20 cellular contexts compared by ENCODE assay signal in the genomic region with DNA sequence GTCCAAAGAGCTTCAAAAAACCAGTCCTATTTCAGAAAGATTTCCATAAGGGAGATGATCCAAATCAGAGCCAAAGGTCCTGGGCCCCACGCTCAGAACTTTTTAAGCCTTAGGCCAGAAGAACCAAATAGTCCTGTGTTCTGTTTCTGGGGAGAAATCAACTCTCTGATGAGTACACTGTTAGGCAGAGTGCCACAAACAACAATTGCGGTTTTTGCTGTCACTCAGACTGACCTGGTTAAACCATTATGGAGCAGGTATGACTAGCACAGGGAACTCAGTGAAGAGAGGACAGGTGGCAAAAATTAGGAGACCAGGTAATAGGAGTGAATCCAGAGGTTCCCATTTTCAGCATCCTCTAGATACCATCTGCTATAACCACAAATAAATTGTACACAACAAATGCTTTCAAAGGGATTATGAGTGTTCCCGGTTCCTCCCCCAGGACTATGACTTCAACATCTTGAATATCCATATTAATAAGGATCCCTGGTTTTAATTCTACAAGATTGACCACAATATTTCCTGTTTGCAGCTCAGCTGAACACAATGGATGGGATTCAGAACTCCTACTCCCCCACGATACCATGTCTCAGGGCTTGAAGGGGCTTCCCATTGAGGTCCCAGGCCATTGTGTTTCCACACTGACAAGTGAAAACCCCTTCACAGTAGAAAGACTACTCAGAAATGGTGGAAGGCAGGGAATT. TPM values are rescaled to one million over a fixed set of nuclear protein-coding genes. Genes with fewer than 3 reads are reported as not detected.
DNase-seq lines count a peak whose midpoint lies in the region; ATAC-seq and TF ChIP-seq lines count a peak whose summit lies in the region.
"Had no signal": no experiment of that assay in that cellular context is flagged by ENCODE, and none has a peak within 500 bp of the region (broad histone marks: within the 10 kb centered on the region; RNA-seq: fewer than 3 reads in every experiment).

No MANE protein-coding gene starts in this region.

- H3F3A ChIP-seq in PC-3 (ENCODE audit: low read length, unreplicated experiment), result no peaks in the 10 kb centered on the region

- no peak overlapping the region for H2AFZ ChIP-seq in PC-3 (ENCODE audit: low read length)

- 48 to 62% (median 55%) methylated on average over 4 of the region's 4 CpGs for WGBS in heart left ventricle, 4 donors

- no peaks in the 10 kb centered on the region for H3K4me1 Mint-ChIP-seq in activated naive CD8-positive, alpha-beta T cell treated with anti-CD3 and anti-CD28 coated beads, Interleukin-2, amount 50 U/mL, for 24 hours
- peaks cover 8% of the 10 kb centered on the region for H3K4me1 Mint-ChIP-seq in activated CD8-positive, alpha-beta memory T cell treated with anti-CD3 and anti-CD28 coated beads, Interleukin-2, amount 10 ng/mL, durations not matched to agents 7 days and 5 days
- H3K4me1 Mint-ChIP-seq: brain had no signal

- H3K36me3 ChIP-seq in heart left ventricle, result no peaks in the 10 kb centered on the region
- no peaks in the 10 kb centered on the region for H3K36me3 ChIP-seq in PC-3 (ENCODE audit: low read depth, low read length)
- H3K36me3 ChIP-seq: SJSA1, suprapubic skin had no signal

- CTCF ChIA-PET in PC-3 (lab: Charles Lee), result no interaction called here
- CTCF ChIA-PET in activated CD8-positive, alpha-beta memory T cell treated with anti-CD3 and anti-CD28 coated beads, Interleukin-2, amount 10 ng/mL, durations not matched to agents 7 days and 5 days (lab: Charles Lee), result no interaction called here

- no peak overlapping the region for H3K9ac ChIP-seq in PC-3 (ENCODE audit: low read length)

- H3K9me3 ChIP-seq in heart left ventricle (no peaks in the 10 kb centered on the region), PC-3 (ENCODE audit: low read length) (no peaks in the 10 kb centered on the region)
- H3K9me3 ChIP-seq: SJSA1, suprapubic skin had no signal

- H3K27me3 ChIP-seq in heart left ventricle, result no peaks in the 10 kb centered on the region
- no peaks in the 10 kb centered on the region; the same call in 1 of the 2 replicates for H3K27me3 ChIP-seq in PC-3 (ENCODE audit: low read length)
- H3K27me3 ChIP-seq: SJSA1, suprapubic skin had no signal

- H3K27ac ChIP-seq in heart left ventricle, result peak overlapping the region in 6 of 12 donors; percentile 7 to 59 (median 26)
- no peak overlapping the region; the same call in 1 of the 2 replicates for H3K27ac ChIP-seq in PC-3 (ENCODE audit: low read length)
- H3K27ac ChIP-seq: SJSA1, suprapubic skin had no signal

- no peaks in the 10 kb centered on the region for H3K36me3 Mint-ChIP-seq in activated naive CD8-positive, alpha-beta T cell treated with anti-CD3 and anti-CD28 coated beads, Interleukin-2, amount 50 U/mL, for 24 hours (ENCODE audit: low read depth)
- H3K36me3 Mint-ChIP-seq in activated CD8-positive, alpha-beta memory T cell treated with anti-CD3 and anti-CD28 coated beads, Interleukin-2, amount 10 ng/mL, durations not matched to agents 7 days and 5 days, result no peaks in the 10 kb centered on the region
- H3K36me3 Mint-ChIP-seq: activated naive CD4-positive, alpha-beta T cell treated with anti-CD3 and anti-CD28 coated beads, Interleukin-2, amount 50 U/mL, for 24 hours; CD8-positive, alpha-beta T cell had no signal

- H3K4me2 ChIP-seq in PC-3 (ENCODE audit: low read length), result peak overlapping the region; percentile 27

- H4K20me1 ChIP-seq in PC-3 (ENCODE audit: low read length), result no peaks in the 10 kb centered on the region

- no TSS peak for BruUV-seq in PC-3 (replicated peaks; lab: Mats Ljungman, UMichigan)

- peak in 1 of 5 donors; percentile 17 for DNase-seq in heart left ventricle
- no peak for DNase-seq in cardiac septum (ENCODE audit: low spot score)
- peak; percentile 89 for DNase-seq in PC-3
- DNase-seq in epithelial cell of esophagus (ENCODE audit: low read depth), result peak; percentile 36
- no peak for DNase-seq in sciatic nerve (ENCODE audit: low spot score)
- no peak for DNase-seq in activated naive CD8-positive, alpha-beta T cell treated with anti-CD3 and anti-CD28 coated beads, Interleukin-2, amount 50 U/mL, for 24 hours
- no peak for DNase-seq in activated CD8-positive, alpha-beta memory T cell treated with anti-CD3 and anti-CD28 coated beads, Interleukin-2, amount 10 ng/mL, durations not matched to agents 7 days and 5 days
- DNase-seq: CD8-positive, alpha-beta T cell; HFFc6; NCI-H1436 treated with DMSO at 0.1 percent for 48 hours; NCI-H345; occipital lobe; stimulated activated CD4-positive, alpha-beta T cell treated with anti-CD3 and anti-CD28 coated beads, Interleukin-4, amount 100 ng/mL, for 4 hours; stimulated activated CD8-positive, alpha-beta memory T cell treated with anti-CD3 and anti-CD28 coated beads, Interleukin-4, amount 100 ng/mL, for 48 hours had no signal

- TF ChIP-seq POLR2A in heart left ventricle (IDR thresholded peaks at IDR 0.05), result no peak

- POLR2A ChIA-PET in PC-3 (lab: Charles Lee; ENCODE audit: unreplicated experiment), result no interaction called here

- no peak overlapping the region for H3K4me3 Mint-ChIP-seq in activated naive CD8-positive, alpha-beta T cell treated with anti-CD3 and anti-CD28 coated beads, Interleukin-2, amount 50 U/mL, for 24 hours
- no peak overlapping the region for H3K4me3 Mint-ChIP-seq in activated CD8-positive, alpha-beta memory T cell treated with anti-CD3 and anti-CD28 coated beads, Interleukin-2, amount 10 ng/mL, durations not matched to agents 7 days and 5 days
- H3K4me3 Mint-ChIP-seq: activated naive CD4-positive, alpha-beta T cell treated with anti-CD3 and anti-CD28 coated beads, Interleukin-2, amount 50 U/mL, for 24 hours; brain; CD8-positive, alpha-beta T cell; HFFc6 had no signal

- H3K4me1 ChIP-seq in heart left ventricle (peaks cover 0 to 20% (median 2%) of the 10 kb centered on the region in 12 donors), PC-3 (ENCODE audit: insufficient read depth, low read length) (peaks cover 21% of the 10 kb centered on the region)
- H3K4me1 ChIP-seq: SJSA1, suprapubic skin had no signal

- H3K4me3 ChIP-seq in heart left ventricle, result no peak overlapping the region
- no peak overlapping the region for H3K4me3 ChIP-seq in PC-3 (ENCODE audit: low read length)
- H3K4me3 ChIP-seq in epithelial cell of esophagus (ENCODE audit: low read length), result no peak overlapping the region
- H3K4me3 ChIP-seq: SJSA1, suprapubic skin had no signal

- H3K9me2 ChIP-seq in PC-3 (replicated peaks; ENCODE audit: low read length), result no peaks in the 10 kb centered on the region

- no peaks in the 10 kb centered on the region for H3K79me2 ChIP-seq in PC-3 (ENCODE audit: low read length)

- ATAC-seq in heart left ventricle, result peak; percentile 27 to 61 (median 41)
- ATAC-seq in PC-3, result peak; percentile 56
- peak; percentile 85 for ATAC-seq in sciatic nerve
- ATAC-seq in activated naive CD8-positive, alpha-beta T cell treated with anti-CD3 and anti-CD28 coated beads, Interleukin-2, amount 50 U/mL, for 24 hours, result no peak
- ATAC-seq in GM19467 (IDR thresholded peaks at IDR 0.05; ENCODE audit: unreplicated experiment), result no peak
- no peak for ATAC-seq in activated CD8-positive, alpha-beta memory T cell treated with anti-CD3 and anti-CD28 coated beads, Interleukin-2, amount 10 ng/mL, durations not matched to agents 7 days and 5 days
- ATAC-seq: CD8-positive, alpha-beta T cell had no signal

- no peaks in the 10 kb centered on the region for H3K27me3 Mint-ChIP-seq in activated naive CD8-positive, alpha-beta T cell treated with anti-CD3 and anti-CD28 coated beads, Interleukin-2, amount 50 U/mL, for 24 hours
- no peaks in the 10 kb centered on the region for H3K27me3 Mint-ChIP-seq in activated CD8-positive, alpha-beta memory T cell treated with anti-CD3 and anti-CD28 coated beads, Interleukin-2, amount 10 ng/mL, durations not matched to agents 7 days and 5 days
- H3K27me3 Mint-ChIP-seq: activated naive CD4-positive, alpha-beta T cell treated with anti-CD3 and anti-CD28 coated beads, Interleukin-2, amount 50 U/mL, for 24 hours; brain had no signal

- no peak for TF ChIP-seq CTCF in heart left ventricle (IDR thresholded peaks at IDR 0.05)
- TF ChIP-seq CTCF in PC-3 (conservative IDR thresholded peaks at IDR 0.05; ENCODE audit: low read depth, low read length), result no peak
- TF ChIP-seq CTCF in epithelial cell of esophagus (IDR thresholded peaks at IDR 0.05; ENCODE audit: insufficient read depth, low read depth, low read length, missing control alignments), result no peak

- H3K9me3 Mint-ChIP-seq in activated naive CD8-positive, alpha-beta T cell treated with anti-CD3 and anti-CD28 coated beads, Interleukin-2, amount 50 U/mL, for 24 hours, result no peaks in the 10 kb centered on the region
- no peaks in the 10 kb centered on the region for H3K9me3 Mint-ChIP-seq in activated CD8-positive, alpha-beta memory T cell treated with anti-CD3 and anti-CD28 coated beads, Interleukin-2, amount 10 ng/mL, durations not matched to agents 7 days and 5 days (ENCODE audit: low read depth)
- H3K9me3 Mint-ChIP-seq: activated naive CD4-positive, alpha-beta T cell treated with anti-CD3 and anti-CD28 coated beads, Interleukin-2, amount 50 U/mL, for 24 hours; brain; CD8-positive, alpha-beta T cell had no signal

- intact Hi-C loops in heart left ventricle (cut with DNase I), result no loop called here
- intact Hi-C loops in cardiac septum (cut with DNase I), result no loop called here
- intact Hi-C loops in PC-3 (cut with micrococcal nuclease), result no loop called here
- intact Hi-C loops in sciatic nerve (cut with DNase I), result no loop called here

- no peak overlapping the region for H3K27ac Mint-ChIP-seq in activated naive CD8-positive, alpha-beta T cell treated with anti-CD3 and anti-CD28 coated beads, Interleukin-2, amount 50 U/mL, for 24 hours
- no peak overlapping the region for H3K27ac Mint-ChIP-seq in activated CD8-positive, alpha-beta memory T cell treated with anti-CD3 and anti-CD28 coated beads, Interleukin-2, amount 10 ng/mL, durations not matched to agents 7 days and 5 days
- H3K27ac Mint-ChIP-seq: activated naive CD4-positive, alpha-beta T cell treated with anti-CD3 and anti-CD28 coated beads, Interleukin-2, amount 50 U/mL, for 24 hours; CD8-positive, alpha-beta T cell; HFFc6 had no signal

RNA-seq across cellular contexts. Expression of a gene that starts 52.1 kb away (rescaled TPM):
- total RNA-seq in heart left ventricle (1 to 10 TPM in 8 of 9 donors, under 1 TPM in 1; 0.62 to 6.5 (median 2.5) TPM), cardiac septum (2.4 TPM), PC-3 (2014; rRNA removed) (0.52 and 1.2 TPM in 2 replicates), sciatic nerve (8.3 TPM)
- 1 to 10 TPM in 1 of 2 donors, under 1 TPM in 1; 0.29 to 1.1 TPM for polyA plus RNA-seq in heart left ventricle
- total RNA-seq in activated CD8-positive, alpha-beta memory T cell treated with anti-CD3 and anti-CD28 coated beads, Interleukin-2, amount 10 ng/mL, durations not matched to agents 7 days and 5 days, result not detected
- total RNA-seq: CD8-positive, alpha-beta T cell had no signal
- polyA plus RNA-seq: AG04450 had no signal

Comparison
In these comparisons a context has a peak if more than half of its experiments do, and no peak if none do; other contexts are left out.
1. ATAC-seq: peak in heart left ventricle (4 of 4), PC-3 (single experiment) and sciatic nerve (single experiment); none in activated naive CD8-positive, alpha-beta T cell treated with anti-CD3 and anti-CD28 coated beads, Interleukin-2, amount 50 U/mL, for 24 hours (single experiment), GM19467 (single experiment) and activated CD8-positive, alpha-beta memory T cell treated with anti-CD3 and anti-CD28 coated beads, Interleukin-2, amount 10 ng/mL, durations not matched to agents 7 days and 5 days (single experiment).
2. DNase-seq: peak in PC-3 (single experiment) and epithelial cell of esophagus (single experiment); none in cardiac septum (single experiment), sciatic nerve (single experiment), activated naive CD8-positive, alpha-beta T cell treated with anti-CD3 and anti-CD28 coated beads, Interleukin-2, amount 50 U/mL, for 24 hours (single experiment) and activated CD8-positive, alpha-beta memory T cell treated with anti-CD3 and anti-CD28 coated beads, Interleukin-2, amount 10 ng/mL, durations not matched to agents 7 days and 5 days (single experiment).